ENCODE assay signal across 16 cellular contexts in genomic region chr10:63415635-63416244, GRCh38. TPM values are rescaled to one million over a fixed set of nuclear protein-coding genes. Genes with fewer than 3 reads are reported as not detected.
DNase-seq lines count a peak whose midpoint lies in the region; ATAC-seq and TF ChIP-seq lines count a peak whose summit lies in the region.
"Had no signal": no experiment of that assay in that cellular context is flagged by ENCODE, and none has a peak within 500 bp of the region (broad histone marks: within the 10 kb centered on the region; RNA-seq: fewer than 3 reads in every experiment).

No MANE protein-coding gene starts in this region.

- no peak for TF ChIP-seq CTCF in Loucy (conservative IDR thresholded peaks at IDR 0.05; ENCODE audit: low read length)
- TF ChIP-seq CTCF in neural crest cell (conservative IDR thresholded peaks at IDR 0.05): no peak

- H2AFZ ChIP-seq in Loucy (ENCODE audit: low read length): no peak overlapping the region

- no peaks in the 10 kb centered on the region for H3K9me3 ChIP-seq in Loucy (ENCODE audit: insufficient read depth, low read depth, low read length)
- H3K9me3 ChIP-seq: gastroesophageal sphincter, upper lobe of left lung had no signal

- H3K9me2 ChIP-seq in Loucy (replicated peaks; ENCODE audit: low read depth, low read length): no peaks in the 10 kb centered on the region

- no peaks in the 10 kb centered on the region for H3K36me3 Mint-ChIP-seq in neural crest cell (ENCODE audit: low read depth)

- H3K4me2 ChIP-seq in Loucy (ENCODE audit: low read depth, low read length, poor library complexity, severe bottlenecking): peak overlapping the region; percentile 35

- H3K4me3 Mint-ChIP-seq in neural crest cell: peak overlapping the region; percentile 54

- H3K36me3 ChIP-seq in Loucy (ENCODE audit: insufficient read depth, low read length): no peaks in the 10 kb centered on the region
- H3K36me3 ChIP-seq: gastroesophageal sphincter, upper lobe of left lung had no signal

- no peak overlapping the region for H3K9ac ChIP-seq in Loucy (ENCODE audit: low read depth, low read length, poor library complexity, severe bottlenecking)

- H3K27me3 ChIP-seq in Loucy (ENCODE audit: insufficient read depth, low read length, poor library complexity, severe bottlenecking): no peaks in the 10 kb centered on the region
- H3K27me3 ChIP-seq: dorsolateral prefrontal cortex, gastroesophageal sphincter, upper lobe of left lung had no signal

- peaks cover 49% of the 10 kb centered on the region for H3K4me1 Mint-ChIP-seq in neural crest cell

- no peaks in the 10 kb centered on the region for H3K27me3 Mint-ChIP-seq in neural crest cell (ENCODE audit: low read depth)

- no peak overlapping the region for H3K4me3 ChIP-seq in Loucy (ENCODE audit: low read length, poor library complexity, severe bottlenecking)
- H3K4me3 ChIP-seq: gastroesophageal sphincter, upper lobe of left lung had no signal

- peaks cover 12% of the 10 kb centered on the region for H4K20me1 ChIP-seq in Loucy (ENCODE audit: insufficient read depth, low read length, poor library complexity, severe bottlenecking)

- H3F3A ChIP-seq in Loucy (ENCODE audit: low read depth): 0 out of 2 replicates have a peak, but pooled peaks cover 4% of the 10 kb centered on the region

- peaks cover 85% of the 10 kb centered on the region for H3K79me2 ChIP-seq in Loucy (ENCODE audit: insufficient read depth, low read length)

- DNase-seq in DMS114 treated with DMSO at 0.1 percent for 48 hours (lab: John Stamatoyannopoulos, UW; ENCODE audit: unreplicated experiment) (peak; percentile 28), cerebellar cortex (ENCODE audit: low spot score) (peak; percentile 37), neural crest cell (ENCODE audit: low read depth, low spot score) (no peak), superior temporal gyrus (ENCODE audit: extremely low spot score) (no peak), NCI-H1694 (lab: John Stamatoyannopoulos, UW) (no peak), ecto neural progenitor cell (ENCODE audit: low spot score) (no peak)
- DNase-seq: activated CD4-positive, alpha-beta T cell treated with anti-CD3 and anti-CD28 coated beads for 4 hours; DMS79; dorsolateral prefrontal cortex; MV-4-11; NCI-H2227 treated with DMSO at 0.1 percent for 48 hours; T-helper 1 cell; upper lobe of left lung had no signal

- H3K9me3 Mint-ChIP-seq in neural crest cell: no peaks in the 10 kb centered on the region

- H3K27ac Mint-ChIP-seq in neural crest cell (ENCODE audit: unreplicated experiment): peak overlapping the region; percentile 53

- peaks cover 7% of the 10 kb centered on the region for H3K4me1 ChIP-seq in Loucy (ENCODE audit: insufficient read depth, low read length, poor library complexity, severe bottlenecking)

- ATAC-seq in GM21529 (IDR thresholded peaks at IDR 0.05; ENCODE audit: unreplicated experiment): no peak
- ATAC-seq: gastroesophageal sphincter had no signal

RNA-seq across cellular contexts. Expression of gene JMJD1C, which starts 50.0 kb away (rescaled TPM):
- total RNA-seq in neural crest cell: 68.7 and 73.9 TPM in 2 replicates

Comparison
In these comparisons a context has a peak if more than half of its experiments do, and no peak if none do; other contexts are left out.
1. DNase-seq: peak in DMS114 treated with DMSO at 0.1 percent for 48 hours (single experiment) and cerebellar cortex (single experiment); none in neural crest cell (single experiment), superior temporal gyrus (single experiment), NCI-H1694 (single experiment) and ecto neural progenitor cell (single experiment).